ENCODE assay signal across 1 cellular context in the genomic region with DNA sequence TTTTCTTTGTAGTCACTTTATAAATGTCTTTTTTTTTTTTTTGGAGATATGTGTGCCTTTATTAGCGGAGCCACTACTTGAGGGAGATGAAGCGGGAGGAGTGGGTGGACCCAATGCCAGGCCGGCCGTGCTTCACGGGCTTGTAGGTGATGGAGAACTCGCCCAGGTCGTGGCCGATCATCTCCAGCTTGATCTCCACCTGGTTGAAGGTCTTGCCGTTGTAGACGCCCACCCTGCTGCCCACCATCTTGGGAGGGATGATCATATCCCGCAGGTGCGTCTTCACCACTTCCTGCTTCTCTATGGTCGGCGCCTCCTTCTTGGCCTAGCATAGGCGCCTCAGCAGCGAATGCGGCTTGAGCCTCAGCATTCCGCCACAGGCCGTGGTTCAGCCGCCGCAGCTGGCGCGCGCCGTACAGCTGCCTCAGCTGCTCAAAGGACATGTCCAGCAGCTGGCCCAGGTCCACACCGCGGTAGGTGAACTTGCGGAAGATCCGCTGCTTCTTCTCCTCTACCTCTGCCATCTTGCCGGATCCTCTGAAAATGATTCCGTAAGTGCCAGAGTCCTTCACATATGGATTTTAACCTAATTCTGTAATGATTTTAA.
TF ChIP-seq lines count a peak whose summit lies in the region.

No MANE protein-coding gene starts in this region.

TF ChIP-seq in HepG2, 621 proteins besides CTCF, POLR2A, EP300 and RAD21:
- TF ChIP-seq, protein P1, sequence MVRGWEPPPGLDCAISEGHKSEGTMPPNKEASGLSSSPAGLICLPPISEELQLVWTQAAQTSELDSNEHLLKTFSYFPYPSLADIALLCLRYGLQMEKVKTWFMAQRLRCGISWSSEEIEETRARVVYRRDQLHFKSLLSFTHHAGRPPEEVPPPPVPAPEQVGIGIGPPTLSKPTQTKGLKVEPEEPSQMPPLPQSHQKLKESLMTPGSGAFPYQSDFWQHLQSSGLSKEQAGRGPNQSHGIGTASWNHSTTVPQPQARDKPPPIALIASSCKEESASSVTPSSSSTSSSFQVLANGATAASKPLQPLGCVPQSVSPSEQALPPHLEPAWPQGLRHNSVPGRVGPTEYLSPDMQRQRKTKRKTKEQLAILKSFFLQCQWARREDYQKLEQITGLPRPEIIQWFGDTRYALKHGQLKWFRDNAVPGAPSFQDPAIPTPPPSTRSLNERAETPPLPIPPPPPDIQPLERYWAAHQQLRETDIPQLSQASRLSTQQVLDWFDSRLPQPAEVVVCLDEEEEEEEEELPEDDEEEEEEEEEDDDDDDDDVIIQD (CRISPR knock-in tag; IDR thresholded peaks at IDR 0.05; ENCODE audit: low read depth): no peak
- TF ChIP-seq, protein P2, sequence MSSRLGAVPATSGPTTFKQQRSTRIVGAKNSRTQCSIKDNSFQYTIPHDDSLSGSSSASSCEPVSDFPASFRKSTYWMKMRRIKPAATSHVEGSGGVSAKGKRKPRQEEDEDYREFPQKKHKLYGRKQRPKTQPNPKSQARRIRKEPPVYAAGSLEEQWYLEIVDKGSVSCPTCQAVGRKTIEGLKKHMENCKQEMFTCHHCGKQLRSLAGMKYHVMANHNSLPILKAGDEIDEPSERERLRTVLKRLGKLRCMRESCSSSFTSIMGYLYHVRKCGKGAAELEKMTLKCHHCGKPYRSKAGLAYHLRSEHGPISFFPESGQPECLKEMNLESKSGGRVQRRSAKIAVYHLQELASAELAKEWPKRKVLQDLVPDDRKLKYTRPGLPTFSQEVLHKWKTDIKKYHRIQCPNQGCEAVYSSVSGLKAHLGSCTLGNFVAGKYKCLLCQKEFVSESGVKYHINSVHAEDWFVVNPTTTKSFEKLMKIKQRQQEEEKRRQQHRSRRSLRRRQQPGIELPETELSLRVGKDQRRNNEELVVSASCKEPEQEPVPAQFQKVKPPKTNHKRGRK (CRISPR knock-in tag; IDR thresholded peaks at IDR 0.05): no peak
- TF ChIP-seq IKZF4 (CRISPR knock-in tag; IDR thresholded peaks at IDR 0.05; ENCODE audit: borderline replicate concordance, low read depth, not compliant biosample characterization) (no peak), KLF15 (CRISPR knock-in tag; IDR thresholded peaks at IDR 0.05; ENCODE audit: borderline replicate concordance) (no peak), ZBTB21 (CRISPR knock-in tag; IDR thresholded peaks at IDR 0.05) (no peak), PPARG (CRISPR knock-in tag; conservative IDR thresholded peaks at IDR 0.05) (no peak), ARNTL (CRISPR knock-in tag; IDR thresholded peaks at IDR 0.05) (no peak)
TF ChIP-seq in HepG2: peak in this region for 0.
